ENCODE assay signal across 16 cellular contexts in genomic region chr1:217540321-217540720, GRCh38.
"Had no signal": no experiment of that assay in that cellular context is flagged by ENCODE, and none has a peak within 500 bp of the region (broad histone marks: within the 10 kb centered on the region; RNA-seq: fewer than 3 reads in every experiment).

No MANE protein-coding gene starts in this region.

- H3K4me1 ChIP-seq: stomach had no signal

- H3K4me3 ChIP-seq: coronary artery, heart left ventricle, right atrium auricular region, stomach, thoracic aorta had no signal

- DNase-seq: effector CD8-positive, alpha-beta T cell; heart left ventricle; hippocampal formation; mesendoderm; naive thymus-derived CD4-positive, alpha-beta T cell; nephron progenitor cell; small intestine; stimulated activated CD4-positive, alpha-beta T cell treated with anti-CD3 and anti-CD28 coated beads, Interleukin-12 subunit alpha, Interleukin-12 subunit beta, amount 100 ng/mL, for 4 hours; stimulated activated naive CD4-positive, alpha-beta T cell; stomach; substantia nigra; trophoblast cell had no signal

- ATAC-seq: heart left ventricle; naive thymus-derived CD4-positive, alpha-beta T cell had no signal

- H3K27me3 ChIP-seq: heart left ventricle, neutrophil, right atrium auricular region, stomach had no signal

- H3K36me3 ChIP-seq: heart left ventricle, neutrophil, right atrium auricular region, stomach, thoracic aorta had no signal

- H3K9me3 ChIP-seq: heart left ventricle, neutrophil, right atrium auricular region, stomach, thoracic aorta had no signal

- H3K27ac ChIP-seq: coronary artery, heart left ventricle, neutrophil, right atrium auricular region, stomach, thoracic aorta had no signal
